2 cellular contexts compared by ENCODE assay signal in genomic region chr13:113537909-113538688, GRCh38.
TF ChIP-seq lines count a peak whose summit lies in the region.

No MANE protein-coding gene starts in this region.

TF ChIP-seq in HepG2, 621 proteins besides CTCF, POLR2A, EP300 and RAD21:
- no peak for TF ChIP-seq FOXK2 (IDR thresholded peaks at IDR 0.05)
- TF ChIP-seq ZNF609 (CRISPR knock-in tag; IDR thresholded peaks at IDR 0.05; ENCODE audit: borderline replicate concordance), result no peak
- 0 out of 2 replicates have a peak, but pooled peaks have one; percentile 11 for TF ChIP-seq FOXP1 (IDR thresholded peaks at IDR 0.05)
- TF ChIP-seq FOXP1 (CRISPR knock-in tag; IDR thresholded peaks at IDR 0.05), result no peak
- no peak for TF ChIP-seq ZBTB42 (CRISPR knock-in tag; IDR thresholded peaks at IDR 0.05)
- peak; percentile 95 for TF ChIP-seq MNT (IDR thresholded peaks at IDR 0.05)
- TF ChIP-seq TARDBP (CRISPR knock-in tag; IDR thresholded peaks at IDR 0.05), result 0 out of 2 replicates have a peak, but pooled peaks have one; percentile 31
- TF ChIP-seq ZNF282 (IDR thresholded peaks at IDR 0.05; ENCODE audit: partially characterized antibody), result no peak
- TF ChIP-seq AKAP8 (CRISPR knock-in tag; IDR thresholded peaks at IDR 0.05), result no peak

TF ChIP-seq in H1, 55 proteins besides CTCF, POLR2A, EP300 and RAD21:
- no peak for TF ChIP-seq TBP (IDR thresholded peaks at IDR 0.05; ENCODE audit: low read depth, low read length)
- TF ChIP-seq CHD7 (IDR thresholded peaks at IDR 0.05; ENCODE audit: insufficient replicate concordance, low read length), result no peak
